Comparison of ENCODE assay signal across 18 cellular contexts in genomic region chrX:21698274-21698673, GRCh38. TPM values are rescaled to one million over a fixed set of nuclear protein-coding genes. Genes with fewer than 3 reads are reported as not detected.
DNase-seq lines count a peak whose midpoint lies in the region; ATAC-seq and TF ChIP-seq lines count a peak whose summit lies in the region.
"Had no signal": no experiment of that assay in that cellular context is flagged by ENCODE, and none has a peak within 500 bp of the region (broad histone marks: within the 10 kb centered on the region; RNA-seq: fewer than 3 reads in every experiment).

No MANE protein-coding gene starts in this region.

- H3K9me3 Mint-ChIP-seq in CD14-positive monocyte, result peaks cover 0 to 2% (median 0%) of the 10 kb centered on the region in 7 donors
- H3K9me3 Mint-ChIP-seq: IgD-negative memory B cell had no signal

- H3K27ac Mint-ChIP-seq in CD14-positive monocyte, result no peak overlapping the region

- no peaks in the 10 kb centered on the region for H3K36me3 Mint-ChIP-seq in CD14-positive monocyte
- H3K36me3 Mint-ChIP-seq: IgD-negative memory B cell had no signal

- intact Hi-C loops in CD14-positive monocyte (cut with micrococcal nuclease), result no loop called here

- DNase-seq in NOMO-1 treated with dmso at 0.1 percent for 144 hours (lab: John Stamatoyannopoulos, UW; ENCODE audit: unreplicated experiment) (peak; percentile 81), germinal center (ENCODE audit: low spot score) (peak; percentile 1), NCI-H1417 (lab: John Stamatoyannopoulos, UW) (no peak), islet precursor cell (no peak), CD14-positive monocyte (ENCODE audit: low spot score) (no peak)
- DNase-seq: BE2C, GF-D8, H7, NCI-H1092, NCI-H1694, NCI-H2107, NCI-H2227 treated with DMSO at 0.1 percent for 48 hours, NCI-H524 treated with DMSO at 0.1 percent for 48 hours, RPMI8226, T-helper 2 cell had no signal

- peaks cover 7% of the 10 kb centered on the region for H3K4me1 Mint-ChIP-seq in CD14-positive monocyte

- H3K4me3 Mint-ChIP-seq in CD14-positive monocyte, result no peak overlapping the region

- H3K27me3 Mint-ChIP-seq in CD14-positive monocyte (ENCODE audit: low read depth in 3 of 3), result peaks cover 0 to 12% (median 0%) of the 10 kb centered on the region in 3 donors
- H3K27me3 Mint-ChIP-seq: IgD-negative memory B cell had no signal

- TF ChIP-seq CTCF in CD14-positive monocyte (IDR thresholded peaks at IDR 0.05), result no peak

- ATAC-seq in GM19351 (IDR thresholded peaks at IDR 0.05; ENCODE audit: unreplicated experiment) (peak; percentile 56), HG03460 (IDR thresholded peaks at IDR 0.05; ENCODE audit: unreplicated experiment) (no peak)

RNA-seq across cellular contexts. Expression of gene KLHL34, which starts 40.1 kb away (rescaled TPM):
- polyA plus RNA-seq in CD14-positive monocyte, result not detected

RNA-seq across cellular contexts. Expression of gene SMPX, which starts 59.6 kb away (rescaled TPM):
- not detected for polyA plus RNA-seq in CD14-positive monocyte
- polyA plus RNA-seq: IgD-negative memory B cell had no signal

Comparison
In these comparisons a context has a peak if more than half of its experiments do, and no peak if none do; other contexts are left out.
1. DNase-seq: peak in NOMO-1 treated with dmso at 0.1 percent for 144 hours (single experiment) and germinal center (single experiment); none in NCI-H1417 (0 of 3), islet precursor cell (single experiment) and CD14-positive monocyte (single experiment).